ENCODE assay signal across 19 cellular contexts in genomic region chr3:179949869-179950268, GRCh38.
A peak's percentile ranks its signal among the peaks of the same experiment; 100 is the strongest.
DNase-seq lines count a peak whose midpoint lies in the region; ATAC-seq and TF ChIP-seq lines count a peak whose summit lies in the region.
"Had no signal": no experiment of that assay in that cellular context is flagged by ENCODE, and none has a peak within 500 bp of the region (broad histone marks: within the 10 kb centered on the region; RNA-seq: fewer than 3 reads in every experiment).

No MANE protein-coding gene starts in this region.

- peak overlapping the region; percentile 12; the same call in 1 of the 2 replicates for H3K27ac Mint-ChIP-seq in GM23338
- H3K27ac Mint-ChIP-seq in activated naive CD4-positive, alpha-beta T cell treated with anti-CD3 and anti-CD28 coated beads, Interleukin-2, amount 10 ng/mL, durations not matched to agents 7 days and 5 days, result no peak overlapping the region
- H3K27ac Mint-ChIP-seq: activated CD8-positive, alpha-beta T cell treated with anti-CD3 and anti-CD28 coated beads, Interleukin-2, amount 10 ng/mL, durations not matched to agents 7 days and 5 days had no signal

- no peak overlapping the region for H2AFZ ChIP-seq in GM23338

- no peaks in the 10 kb centered on the region for H3K36me3 ChIP-seq in GM23338 (ENCODE audit: insufficient read depth)
- H3K36me3 ChIP-seq: tibial artery had no signal

- H3K27ac ChIP-seq in GM23338 (ENCODE audit: low read depth) (no peak overlapping the region), angular gyrus (ENCODE audit: low read depth, low read length) (peak overlapping the region; percentile 13)
- H3K27ac ChIP-seq: C4-2B, tibial artery had no signal

- no peaks in the 10 kb centered on the region for H3K79me2 ChIP-seq in GM23338 (replicated peaks; ENCODE audit: insufficient read depth)

- H3F3A ChIP-seq in GM23338 (replicated peaks; ENCODE audit: low read depth), result no peaks in the 10 kb centered on the region

- H3K4me1 ChIP-seq in GM23338 (ENCODE audit: insufficient read depth), result peaks cover 24% of the 10 kb centered on the region
- H3K4me1 ChIP-seq: tibial artery had no signal

- CTCF ChIA-PET in activated naive CD4-positive, alpha-beta T cell treated with anti-CD3 and anti-CD28 coated beads, Interleukin-2, amount 10 ng/mL, durations not matched to agents 7 days and 5 days (lab: Charles Lee), result no interaction called here

- H3K4me1 Mint-ChIP-seq in GM23338, result peaks cover 35% of the 10 kb centered on the region
- no peaks in the 10 kb centered on the region for H3K4me1 Mint-ChIP-seq in activated naive CD4-positive, alpha-beta T cell treated with anti-CD3 and anti-CD28 coated beads, Interleukin-2, amount 10 ng/mL, durations not matched to agents 7 days and 5 days

- H3K36me3 Mint-ChIP-seq in GM23338 (ENCODE audit: low read depth), result no peaks in the 10 kb centered on the region; the same call in 2 of the 3 replicates
- H3K36me3 Mint-ChIP-seq in activated naive CD4-positive, alpha-beta T cell treated with anti-CD3 and anti-CD28 coated beads, Interleukin-2, amount 10 ng/mL, durations not matched to agents 7 days and 5 days, result no peaks in the 10 kb centered on the region

- H3K4me3 ChIP-seq in GM23338, result no peak overlapping the region
- H3K4me3 ChIP-seq: lung, smooth muscle cell, tibial artery had no signal

- TF ChIP-seq CTCF in GM23338 (conservative IDR thresholded peaks at IDR 0.05; ENCODE audit: low read depth in 2 of 2), result no peak

- no peaks in the 10 kb centered on the region; the same call in 2 of the 3 replicates for H3K9me3 Mint-ChIP-seq in GM23338
- H3K9me3 Mint-ChIP-seq in activated naive CD4-positive, alpha-beta T cell treated with anti-CD3 and anti-CD28 coated beads, Interleukin-2, amount 10 ng/mL, durations not matched to agents 7 days and 5 days, result no peaks in the 10 kb centered on the region

- H3K4me3 Mint-ChIP-seq in GM23338, result no peak overlapping the region
- no peak overlapping the region for H3K4me3 Mint-ChIP-seq in activated naive CD4-positive, alpha-beta T cell treated with anti-CD3 and anti-CD28 coated beads, Interleukin-2, amount 10 ng/mL, durations not matched to agents 7 days and 5 days
- H3K4me3 Mint-ChIP-seq: activated CD8-positive, alpha-beta T cell treated with anti-CD3 and anti-CD28 coated beads, Interleukin-2, amount 10 ng/mL, durations not matched to agents 7 days and 5 days had no signal

- no peaks in the 10 kb centered on the region for H3K27me3 ChIP-seq in GM23338 (ENCODE audit: insufficient read depth)

- ATAC-seq in GM19351 (IDR thresholded peaks at IDR 0.05; ENCODE audit: unreplicated experiment) (peak; percentile 25), GM23338 (no peak; the same call in 2 of the 3 replicates), HG03175 (IDR thresholded peaks at IDR 0.05; ENCODE audit: unreplicated experiment) (peak; percentile 31)
- ATAC-seq: activated CD8-positive, alpha-beta T cell treated with anti-CD3 and anti-CD28 coated beads, Interleukin-2, amount 10 ng/mL, durations not matched to agents 7 days and 5 days had no signal

- peak overlapping the region; percentile 2 for H3K4me2 ChIP-seq in GM23338
- H3K4me2 ChIP-seq: smooth muscle cell had no signal

- peaks cover 5% of the 10 kb centered on the region for H3K27me3 Mint-ChIP-seq in GM23338 (ENCODE audit: insufficient read depth, low read depth, poor library complexity)
- H3K27me3 Mint-ChIP-seq in activated naive CD4-positive, alpha-beta T cell treated with anti-CD3 and anti-CD28 coated beads, Interleukin-2, amount 10 ng/mL, durations not matched to agents 7 days and 5 days, result no peaks in the 10 kb centered on the region

- no peaks in the 10 kb centered on the region for H3K9me2 ChIP-seq in GM23338 (ENCODE audit: insufficient read depth)

- DNase-seq in GM23338 (ENCODE audit: low spot score) (no peak), amygdala (lab: John Stamatoyannopoulos, UW) (no peak), NCI-H1436 treated with DMSO at 0.1 percent for 48 hours (lab: John Stamatoyannopoulos, UW) (no peak), NCI-H1694 (lab: John Stamatoyannopoulos, UW) (no peak)
- DNase-seq in activated naive CD4-positive, alpha-beta T cell treated with anti-CD3 and anti-CD28 coated beads, Interleukin-2, amount 10 ng/mL, durations not matched to agents 7 days and 5 days, result no peak
- DNase-seq: activated CD8-positive, alpha-beta T cell treated with anti-CD3 and anti-CD28 coated beads, Interleukin-2, amount 10 ng/mL, durations not matched to agents 7 days and 5 days; activated gamma-delta T cell; erythroblast; GDM1; hippocampal formation; KG1; T-helper 9 cell; tibial artery had no signal

- no peaks in the 10 kb centered on the region for H4K20me1 ChIP-seq in GM23338 (replicated peaks; ENCODE audit: insufficient read depth)

TF ChIP-seq in GM23338, 12 proteins besides CTCF, POLR2A, EP300 and RAD21:
- TF ChIP-seq POLR2AphosphoS5 (IDR thresholded peaks at IDR 0.05; ENCODE audit: low read depth) (no peak), NANOG (IDR thresholded peaks at IDR 0.05; ENCODE audit: borderline replicate concordance) (no peak), EZH2 (IDR thresholded peaks at IDR 0.05; ENCODE audit: low read depth, unreplicated experiment) (no peak), ZNF114 (CRISPR knock-in tag; IDR thresholded peaks at IDR 0.05) (no peak), STAT1 (IDR thresholded peaks at IDR 0.05; ENCODE audit: unreplicated experiment) (no peak), JUNB (IDR thresholded peaks at IDR 0.05; ENCODE audit: unreplicated experiment) (no peak)
- TF ChIP-seq, protein P1, sequence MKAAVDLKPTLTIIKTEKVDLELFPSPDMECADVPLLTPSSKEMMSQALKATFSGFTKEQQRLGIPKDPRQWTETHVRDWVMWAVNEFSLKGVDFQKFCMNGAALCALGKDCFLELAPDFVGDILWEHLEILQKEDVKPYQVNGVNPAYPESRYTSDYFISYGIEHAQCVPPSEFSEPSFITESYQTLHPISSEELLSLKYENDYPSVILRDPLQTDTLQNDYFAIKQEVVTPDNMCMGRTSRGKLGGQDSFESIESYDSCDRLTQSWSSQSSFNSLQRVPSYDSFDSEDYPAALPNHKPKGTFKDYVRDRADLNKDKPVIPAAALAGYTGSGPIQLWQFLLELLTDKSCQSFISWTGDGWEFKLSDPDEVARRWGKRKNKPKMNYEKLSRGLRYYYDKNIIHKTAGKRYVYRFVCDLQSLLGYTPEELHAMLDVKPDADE (IDR thresholded peaks at IDR 0.05), result no peak
